Comparison of ENCODE assay signal across 7 cellular contexts in genomic region chr2:165953306-165953654, GRCh38. TPM values are rescaled to one million over a fixed set of nuclear protein-coding genes. Genes with fewer than 3 reads are reported as not detected.
DNase-seq lines count a peak whose midpoint lies in the region; ATAC-seq and TF ChIP-seq lines count a peak whose summit lies in the region.

No MANE protein-coding gene starts in this region.

- no peak overlapping the region for H3K4me3 Mint-ChIP-seq in effector memory CD8-positive, alpha-beta T cell
- H3K4me3 Mint-ChIP-seq in neural progenitor cell, result no peak overlapping the region

- no peak for TF ChIP-seq CTCF in neural progenitor cell (IDR thresholded peaks at IDR 0.05)

- H3K27me3 Mint-ChIP-seq in effector memory CD8-positive, alpha-beta T cell, result no peaks in the 10 kb centered on the region
- H3K27me3 Mint-ChIP-seq in neural progenitor cell (ENCODE audit: insufficient read depth, low read depth), result no peaks in the 10 kb centered on the region

- H2AFZ ChIP-seq in neural progenitor cell (replicated peaks), result peak overlapping the region; percentile 5

- DNase-seq in NCI-H2107 treated with DMSO at 0.1 percent for 48 hours (lab: John Stamatoyannopoulos, UW; ENCODE audit: unreplicated experiment) (peak; percentile 46), neural progenitor cell (ENCODE audit: low spot score) (no peak), SK-N-DZ (ENCODE audit: low spot score) (no peak)
- no peak for DNase-seq in effector memory CD8-positive, alpha-beta T cell
- DNase-seq in activated effector memory CD4-positive, alpha-beta T cell treated with anti-CD3 and anti-CD28 coated beads, Interleukin-2, amount 50 U/mL, for 16 hours, result no peak

- peak overlapping the region; percentile 79 for H3K4me2 ChIP-seq in neural progenitor cell

- peaks cover 40% of the 10 kb centered on the region for H3K79me2 ChIP-seq in neural progenitor cell (ENCODE audit: low read depth)

- H4K20me1 ChIP-seq in neural progenitor cell (ENCODE audit: low read depth), result peaks cover 5% of the 10 kb centered on the region

- H3K36me3 Mint-ChIP-seq in effector memory CD8-positive, alpha-beta T cell (ENCODE audit: insufficient read depth), result no peaks in the 10 kb centered on the region
- peaks cover 2% of the 10 kb centered on the region for H3K36me3 Mint-ChIP-seq in neural progenitor cell

- H3K9ac ChIP-seq in neural progenitor cell, result peak overlapping the region; percentile 67

- H3F3A ChIP-seq in neural progenitor cell (ENCODE audit: low read depth), result peaks cover 14% of the 10 kb centered on the region

- H3K4me1 Mint-ChIP-seq in effector memory CD8-positive, alpha-beta T cell (ENCODE audit: low read depth in 2 of 2), result peaks cover 0 to 8% of the 10 kb centered on the region in 2 donors
- H3K4me1 Mint-ChIP-seq in neural progenitor cell, result peaks cover 11% of the 10 kb centered on the region

- H3K9me3 Mint-ChIP-seq in effector memory CD8-positive, alpha-beta T cell, result no peaks in the 10 kb centered on the region
- H3K9me3 Mint-ChIP-seq in neural progenitor cell, result peaks cover 4% of the 10 kb centered on the region

- H3K4me1 ChIP-seq in neural progenitor cell, result peaks cover 20% of the 10 kb centered on the region

- H3K4me3 ChIP-seq in neural progenitor cell, result peak overlapping the region; percentile 81

- no peak overlapping the region for H3K27ac Mint-ChIP-seq in effector memory CD8-positive, alpha-beta T cell
- no peak overlapping the region for H3K27ac Mint-ChIP-seq in neural progenitor cell

- peak; percentile 11 for ATAC-seq in GM18858 (IDR thresholded peaks at IDR 0.05; ENCODE audit: unreplicated experiment)
- peak; percentile 32 for ATAC-seq in HG02840 (IDR thresholded peaks at IDR 0.05; ENCODE audit: low FRiP score, unreplicated experiment)
- peak; percentile 49 for ATAC-seq in effector memory CD8-positive, alpha-beta T cell (replicated peaks)

- H3K27me3 ChIP-seq in neural progenitor cell, result peaks cover 9% of the 10 kb centered on the region

- peaks cover 4% of the 10 kb centered on the region for H3K36me3 ChIP-seq in neural progenitor cell

- H3K9me3 ChIP-seq in neural progenitor cell (ENCODE audit: low read depth), result no peaks in the 10 kb centered on the region

- peak overlapping the region; percentile 86 for H3K27ac ChIP-seq in neural progenitor cell

RNA-seq across cellular contexts. Expression of gene TTC21B, which starts 0.3 kb away (rescaled TPM):
- 27.3 and 46.9 TPM in 2 replicates for total RNA-seq in neural progenitor cell (ENCODE audit: low replicate concordance)
- 14.6 and 16.3 TPM in 2 replicates for polyA plus RNA-seq in SK-N-DZ (2014; cell fraction: cytosol; rRNA removed)
- 13.2 and 14.8 TPM in 2 replicates for polyA plus RNA-seq in SK-N-DZ (2014; cell fraction: nucleus; rRNA removed)
